ENCODE assay signal across 8 cellular contexts in genomic region chr3:2156244-2156847, GRCh38. TPM values are rescaled to one million over a fixed set of nuclear protein-coding genes. Genes with fewer than 3 reads are reported as not detected.
DNase-seq lines count a peak whose midpoint lies in the region; ATAC-seq and TF ChIP-seq lines count a peak whose summit lies in the region.

No MANE protein-coding gene starts in this region.

- CTCF ChIA-PET in CD8-positive, alpha-beta memory T cell (lab: Charles Lee): no interaction called here

- DNase-seq in ACHN: peak; percentile 10
- DNase-seq in Jurkat, Clone E6-1 (ENCODE audit: low read depth, low spot score): peak; percentile 21
- DNase-seq in brain microvascular endothelial cell: no peak
- DNase-seq in stimulated activated naive CD8-positive, alpha-beta T cell treated with anti-CD3 and anti-CD28 coated beads, Interleukin-15, amount 100 ng/mL, for 72 hours: peak; percentile 2 to 18
- DNase-seq in CD8-positive, alpha-beta memory T cell: no peak

- H3K36me3 Mint-ChIP-seq in CD8-positive, alpha-beta memory T cell: no peaks in the 10 kb centered on the region

- POLR2A ChIA-PET in CD8-positive, alpha-beta memory T cell (lab: Charles Lee): no interaction called here

- no peak overlapping the region for H3K27ac Mint-ChIP-seq in stimulated activated naive CD8-positive, alpha-beta T cell treated with anti-CD3 and anti-CD28 coated beads, Interleukin-15, amount 100 ng/mL, for 72 hours
- no peak overlapping the region for H3K27ac Mint-ChIP-seq in CD8-positive, alpha-beta memory T cell

- H3K27ac ChIP-seq in brain microvascular endothelial cell: no peak overlapping the region
- H3K27ac ChIP-seq in CD8-positive, alpha-beta memory T cell (ENCODE audit: low read depth, low read length): no peak overlapping the region

- H3K4me3 Mint-ChIP-seq in stimulated activated naive CD8-positive, alpha-beta T cell treated with anti-CD3 and anti-CD28 coated beads, Interleukin-15, amount 100 ng/mL, for 72 hours: no peak overlapping the region
- no peak overlapping the region for H3K4me3 Mint-ChIP-seq in CD8-positive, alpha-beta memory T cell

- H3K9me3 ChIP-seq in CD8-positive, alpha-beta memory T cell (ENCODE audit: low read length): no peaks in the 10 kb centered on the region

- no peaks in the 10 kb centered on the region for H3K27me3 Mint-ChIP-seq in stimulated activated naive CD8-positive, alpha-beta T cell treated with anti-CD3 and anti-CD28 coated beads, Interleukin-15, amount 100 ng/mL, for 72 hours
- peaks cover 0 to 1% of the 10 kb centered on the region in 2 donors for H3K27me3 Mint-ChIP-seq in CD8-positive, alpha-beta memory T cell

- no peaks in the 10 kb centered on the region for H3K4me1 ChIP-seq in CD8-positive, alpha-beta memory T cell (ENCODE audit: insufficient read depth, low read length)

- H3K4me1 Mint-ChIP-seq in stimulated activated naive CD8-positive, alpha-beta T cell treated with anti-CD3 and anti-CD28 coated beads, Interleukin-15, amount 100 ng/mL, for 72 hours: no peaks in the 10 kb centered on the region
- H3K4me1 Mint-ChIP-seq in CD8-positive, alpha-beta memory T cell: no peaks in the 10 kb centered on the region

- H3K4me3 ChIP-seq in Jurkat, Clone E6-1 (ENCODE audit: low read length): no peak overlapping the region
- no peak overlapping the region for H3K4me3 ChIP-seq in brain microvascular endothelial cell (ENCODE audit: low read depth, low read length)
- no peak overlapping the region for H3K4me3 ChIP-seq in CD8-positive, alpha-beta memory T cell (ENCODE audit: low read length)

- TF ChIP-seq CTCF in brain microvascular endothelial cell (IDR thresholded peaks at IDR 0.05; ENCODE audit: low read depth, low read length, missing control alignments): peak; percentile 60

- ATAC-seq in GM18870 (IDR thresholded peaks at IDR 0.05; ENCODE audit: unreplicated experiment) (peak; percentile 64), GM18502 (IDR thresholded peaks at IDR 0.05; ENCODE audit: poor library complexity, unreplicated experiment) (no peak), HG03460 (IDR thresholded peaks at IDR 0.05; ENCODE audit: unreplicated experiment) (no peak)
- peak; percentile 33 for ATAC-seq in stimulated activated naive CD8-positive, alpha-beta T cell treated with anti-CD3 and anti-CD28 coated beads, Interleukin-15, amount 100 ng/mL, for 72 hours

- H3K9me3 Mint-ChIP-seq in stimulated activated naive CD8-positive, alpha-beta T cell treated with anti-CD3 and anti-CD28 coated beads, Interleukin-15, amount 100 ng/mL, for 72 hours: no peaks in the 10 kb centered on the region
- peaks cover 0 to 2% (median 0%) of the 10 kb centered on the region in 5 donors for H3K9me3 Mint-ChIP-seq in CD8-positive, alpha-beta memory T cell

- H3K27me3 ChIP-seq in brain microvascular endothelial cell (replicated peaks): no peaks in the 10 kb centered on the region
- H3K27me3 ChIP-seq in CD8-positive, alpha-beta memory T cell (ENCODE audit: insufficient read depth, low read length, poor library complexity, severe bottlenecking): no peaks in the 10 kb centered on the region

- in situ Hi-C loops in ACHN (cut with HindIII; ENCODE audit: low pct_ligation_motif_present, low pct_unique_long_range_greater_than_20kb, low sequenced_read_pairs) (no loop called here), brain microvascular endothelial cell (cut with HindIII; ENCODE audit: low pct_ligation_motif_present, low sequenced_read_pairs) (no loop called here)

- no peaks in the 10 kb centered on the region for H3K36me3 ChIP-seq in brain microvascular endothelial cell (replicated peaks)
- no peaks in the 10 kb centered on the region for H3K36me3 ChIP-seq in CD8-positive, alpha-beta memory T cell (ENCODE audit: insufficient read depth, low read length)

RNA-seq across cellular contexts. Expression of gene CNTN4, which starts 57.7 kb away (rescaled TPM):
- polyA plus RNA-seq in Jurkat, Clone E6-1 (2012; ENCODE audit: insufficient read depth, insufficient read length): not detected
- total RNA-seq in CD8-positive, alpha-beta memory T cell: not detected
- polyA plus RNA-seq in CD8-positive, alpha-beta memory T cell: not detected

Comparison
In these comparisons a context has a peak if more than half of its experiments do, and no peak if none do; other contexts are left out.
1. DNase-seq: peak in ACHN (single experiment), Jurkat, Clone E6-1 (single experiment) and stimulated activated naive CD8-positive, alpha-beta T cell treated with anti-CD3 and anti-CD28 coated beads, Interleukin-15, amount 100 ng/mL, for 72 hours (2 of 2); none in brain microvascular endothelial cell (single experiment) and CD8-positive, alpha-beta memory T cell (0 of 5).
2. ATAC-seq: peak in GM18870 (single experiment) and stimulated activated naive CD8-positive, alpha-beta T cell treated with anti-CD3 and anti-CD28 coated beads, Interleukin-15, amount 100 ng/mL, for 72 hours (single experiment); none in GM18502 (single experiment) and HG03460 (single experiment).